ENCODE assay signal across 21 cellular contexts in genomic region chr2:63064197-63064596, GRCh38. TPM values are rescaled to one million over a fixed set of nuclear protein-coding genes. Genes with fewer than 3 reads are reported as not detected.
A peak's percentile ranks its signal among the peaks of the same experiment; 100 is the strongest.
DNase-seq lines count a peak whose midpoint lies in the region; ATAC-seq, FAIRE-seq and TF ChIP-seq lines count a peak whose summit lies in the region.
"Had no signal": no experiment of that assay in that cellular context is flagged by ENCODE, and none has a peak within 500 bp of the region (broad histone marks: within the 10 kb centered on the region; RNA-seq: fewer than 3 reads in every experiment).

No MANE protein-coding gene starts in this region.

- no peaks in the 10 kb centered on the region for H3K9me3 ChIP-seq in HEK293 (ENCODE audit: control insufficient read depth, insufficient read depth, low read depth, low read length)
- H3K9me3 ChIP-seq: BE2C had no signal

- CTCF ChIA-PET in activated CD4-positive, alpha-beta T cell treated with anti-CD3 and anti-CD28 coated beads for 36 hours (lab: Charles Lee): interaction anchor here (0.6 kb wide), 1 partner anchor 9 kb away, joined by 3 read pairs; no protein-coding TSS in a partner anchor
- CTCF ChIA-PET in HEK293 (lab: Yijun Ruan, JAX): no interaction called here

- H3K4me3 Mint-ChIP-seq in activated CD4-positive, alpha-beta T cell treated with anti-CD3 and anti-CD28 coated beads for 36 hours: no peak overlapping the region
- H3K4me3 Mint-ChIP-seq: CD4-positive, alpha-beta T cell had no signal

- no peaks in the 10 kb centered on the region for H3K36me3 Mint-ChIP-seq in activated CD4-positive, alpha-beta T cell treated with anti-CD3 and anti-CD28 coated beads for 36 hours (ENCODE audit: low read depth)

- peaks cover 20% of the 10 kb centered on the region for H3K4me1 ChIP-seq in HEK293 (ENCODE audit: control insufficient read depth, insufficient read depth, low read length)
- H3K4me1 ChIP-seq: BE2C had no signal

- POLR2A ChIA-PET in activated CD4-positive, alpha-beta T cell treated with anti-CD3 and anti-CD28 coated beads for 36 hours (lab: Charles Lee): no interaction called here
- POLR2A ChIA-PET in HEK293 (lab: Yijun Ruan, JAX): no interaction called here

- H3K27ac ChIP-seq in HEK293 (ENCODE audit: extremely low read depth, low read depth, low read length): no peak overlapping the region
- H3K27ac ChIP-seq: GM23248, Peyer's patch, SK-N-MC had no signal

- ATAC-seq in activated CD4-positive, alpha-beta T cell treated with anti-CD3 and anti-CD28 coated beads for 36 hours: no peak

- peaks cover 49% of the 10 kb centered on the region for H3K27me3 Mint-ChIP-seq in activated CD4-positive, alpha-beta T cell treated with anti-CD3 and anti-CD28 coated beads for 36 hours

- no peak overlapping the region for H3K4me3 ChIP-seq in HEK293 (ENCODE audit: low read depth, low read length)
- no peak overlapping the region for H3K4me3 ChIP-seq in epithelial cell of esophagus (ENCODE audit: low read length)
- H3K4me3 ChIP-seq: GM23248, Peyer's patch, SK-N-MC had no signal

- DNase-seq in activated CD4-positive, alpha-beta T cell treated with anti-CD3 and anti-CD28 coated beads for 36 hours: peak; percentile 12
- DNase-seq in activated CD4-positive, alpha-beta T cell treated with anti-CD3 and anti-CD28 coated beads for 4 hours: no peak
- DNase-seq in NCI-H226: peak; percentile 4
- peak; percentile 38 for DNase-seq in epithelial cell of esophagus (ENCODE audit: low read depth)
- DNase-seq in NCI-H1417 treated with DMSO at 0.1 percent for 48 hours (lab: John Stamatoyannopoulos, UW): no peak
- no peak for DNase-seq in RCC 7860 (ENCODE audit: low spot score)
- DNase-seq: BE2C; CD4-positive, alpha-beta T cell; GDM1; GM23248; HCEC 1CT; Kasumi-1; NCI-H1436 treated with DMSO at 0.1 percent for 48 hours; NCI-H2029 treated with DMSO at 0.1 percent for 48 hours; NCI-H774; Peyer's patch; Right ventricle myocardium superior had no signal

- no peak for FAIRE-seq in RCC 7860 (lab: Jason Lieb, UNC)
- FAIRE-seq: GM12891, GM18507 had no signal

- TF ChIP-seq CTCF in HEK293 (tag by site-specific recombination; IDR thresholded peaks at IDR 0.05) (no peak), epithelial cell of esophagus (IDR thresholded peaks at IDR 0.05; ENCODE audit: insufficient read depth, low read depth, low read length, missing control alignments) (no peak)

- no peaks in the 10 kb centered on the region for H3K9me3 Mint-ChIP-seq in activated CD4-positive, alpha-beta T cell treated with anti-CD3 and anti-CD28 coated beads for 36 hours (ENCODE audit: low read depth)

- no peak overlapping the region for H3K27ac Mint-ChIP-seq in activated CD4-positive, alpha-beta T cell treated with anti-CD3 and anti-CD28 coated beads for 36 hours
- H3K27ac Mint-ChIP-seq: CD4-positive, alpha-beta T cell had no signal

- no peaks in the 10 kb centered on the region for H3K36me3 ChIP-seq in HEK293 (ENCODE audit: control insufficient read depth in 2 of 2, insufficient read depth in 1 of 2, low read length in 2 of 2)
- H3K36me3 ChIP-seq: BE2C, Peyer's patch had no signal

- H3K4me1 Mint-ChIP-seq in activated CD4-positive, alpha-beta T cell treated with anti-CD3 and anti-CD28 coated beads for 36 hours: peaks cover 5% of the 10 kb centered on the region

- intact Hi-C loops in activated CD4-positive, alpha-beta T cell treated with anti-CD3 and anti-CD28 coated beads for 36 hours (cut with DNase I, micrococcal nuclease): no loop called here

TF ChIP-seq in HEK293, 187 proteins besides CTCF, POLR2A, EP300 and RAD21 (continues in another document):
- TF ChIP-seq ZSCAN16 (tag by site-specific recombination; IDR thresholded peaks at IDR 0.05): no peak
- peak; percentile 69 for TF ChIP-seq KLF10 (tag by site-specific recombination; IDR thresholded peaks at IDR 0.05)
- TF ChIP-seq ZNF148 (tag by site-specific recombination; IDR thresholded peaks at IDR 0.05; ENCODE audit: borderline replicate concordance): no peak
- TF ChIP-seq ATF2 (tag by site-specific recombination; IDR thresholded peaks at IDR 0.05; ENCODE audit: low read depth): no peak
- TF ChIP-seq ZNF596 (tag by site-specific recombination; IDR thresholded peaks at IDR 0.05): no peak
- no peak for TF ChIP-seq ZNF785 (tag by site-specific recombination; IDR thresholded peaks at IDR 0.05)
- TF ChIP-seq ZNF510 (tag by site-specific recombination; IDR thresholded peaks at IDR 0.05; ENCODE audit: insufficient replicate concordance): peak; percentile 53
- TF ChIP-seq HOXA7 (CRISPR knock-in tag; IDR thresholded peaks at IDR 0.05; ENCODE audit: borderline replicate concordance): no peak
- no peak for TF ChIP-seq ZNF211 (tag by site-specific recombination; IDR thresholded peaks at IDR 0.05; ENCODE audit: low read depth)
- TF ChIP-seq HIC1 (tag by site-specific recombination; IDR thresholded peaks at IDR 0.05): no peak
- TF ChIP-seq ZNF214 (tag by site-specific recombination; IDR thresholded peaks at IDR 0.05; ENCODE audit: borderline replicate concordance): peak; percentile 62; the same call in 1 of the 2 replicates
- TF ChIP-seq ZNF660 (tag by site-specific recombination; IDR thresholded peaks at IDR 0.05): peak; percentile 82
- TF ChIP-seq ZNF529 (tag by site-specific recombination; IDR thresholded peaks at IDR 0.05; ENCODE audit: insufficient replicate concordance): peak; percentile 23
- TF ChIP-seq ZNF133 (tag by site-specific recombination; IDR thresholded peaks at IDR 0.05): no peak
- no peak for TF ChIP-seq ZNF362 (tag by site-specific recombination; IDR thresholded peaks at IDR 0.05)
- TF ChIP-seq BCL6B (tag by site-specific recombination; IDR thresholded peaks at IDR 0.05): peak; percentile 46; the same call in 1 of the 2 replicates

RNA-seq across cellular contexts. Expression of gene OTX1, which starts 13.6 kb away (rescaled TPM):
- not detected for total RNA-seq in activated CD4-positive, alpha-beta T cell treated with anti-CD3 and anti-CD28 coated beads for 36 hours
- total RNA-seq: CD4-positive, alpha-beta T cell; GM23248; Peyer's patch; Right ventricle myocardium superior had no signal

Comparison
In these comparisons a context has a peak if more than half of its experiments do, and no peak if none do; other contexts are left out.
1. DNase-seq: peak in activated CD4-positive, alpha-beta T cell treated with anti-CD3 and anti-CD28 coated beads for 36 hours (single experiment), NCI-H226 (single experiment) and epithelial cell of esophagus (single experiment); none in activated CD4-positive, alpha-beta T cell treated with anti-CD3 and anti-CD28 coated beads for 4 hours (0 of 2), NCI-H1417 treated with DMSO at 0.1 percent for 48 hours (single experiment) and RCC 7860 (single experiment).